14 cellular contexts compared by ENCODE assay signal in genomic region chr18:56652802-56653201, GRCh38. TPM values are rescaled to one million over a fixed set of nuclear protein-coding genes. Genes with fewer than 3 reads are reported as not detected.
DNase-seq lines count a peak whose midpoint lies in the region; ATAC-seq and TF ChIP-seq lines count a peak whose summit lies in the region.
"Had no signal": no experiment of that assay in that cellular context is flagged by ENCODE, and none has a peak within 500 bp of the region (broad histone marks: within the 10 kb centered on the region; RNA-seq: fewer than 3 reads in every experiment).

No MANE protein-coding gene starts in this region.

- DNase-seq in stimulated activated naive CD8-positive, alpha-beta T cell treated with anti-CD3 and anti-CD28 coated beads, Interleukin-15, Interleukin-2, amounts not matched to agents 100 U/mL and 50 U/mL, for 24 hours = no peak
- DNase-seq in SK-N-MC (ENCODE audit: low read depth, low spot score) (no peak), type B pancreatic cell (ENCODE audit: extremely low spot score, unreplicated experiment) (no peak), suprapubic skin (ENCODE audit: low spot score in 2 of 2) (no peak), midbrain (lab: John Stamatoyannopoulos, UW) (no peak), NCI-H1694 (lab: John Stamatoyannopoulos, UW) (no peak)
- DNase-seq in central memory CD8-positive, alpha-beta T cell (ENCODE audit: low spot score in 2 of 2) = no peak
- DNase-seq: activated CD8-positive, alpha-beta memory T cell treated with anti-CD3 and anti-CD28 coated beads for 24 hours; hippocampal formation; mesendoderm; NCI-H226; sigmoid colon; uterus had no signal

- H3K36me3 Mint-ChIP-seq in stimulated activated naive CD8-positive, alpha-beta T cell treated with anti-CD3 and anti-CD28 coated beads, Interleukin-15, Interleukin-2, amounts not matched to agents 100 ng/mL and 50 ng/mL, for 24 hours (ENCODE audit: low read depth) = peaks cover 7% of the 10 kb centered on the region
- H3K36me3 Mint-ChIP-seq in central memory CD8-positive, alpha-beta T cell (ENCODE audit: insufficient read depth) = peaks cover 13% of the 10 kb centered on the region
- H3K36me3 Mint-ChIP-seq in type B pancreatic cell = no peaks in the 10 kb centered on the region

- H3K9ac ChIP-seq in SK-N-MC (ENCODE audit: insufficient read length) = no peak overlapping the region

- no peaks in the 10 kb centered on the region for H3K27me3 ChIP-seq in suprapubic skin
- H3K27me3 ChIP-seq: sigmoid colon, uterus had no signal

- H3K27ac Mint-ChIP-seq in stimulated activated naive CD8-positive, alpha-beta T cell treated with anti-CD3 and anti-CD28 coated beads, Interleukin-15, Interleukin-2, amounts not matched to agents 100 ng/mL and 50 ng/mL, for 24 hours = peak overlapping the region; percentile 59
- peak overlapping the region; percentile 68 for H3K27ac Mint-ChIP-seq in central memory CD8-positive, alpha-beta T cell (ENCODE audit: low read depth)
- no peak overlapping the region for H3K27ac Mint-ChIP-seq in type B pancreatic cell

- no peaks in the 10 kb centered on the region for H3K27me3 Mint-ChIP-seq in stimulated activated naive CD8-positive, alpha-beta T cell treated with anti-CD3 and anti-CD28 coated beads, Interleukin-15, Interleukin-2, amounts not matched to agents 100 ng/mL and 50 ng/mL, for 24 hours
- no peaks in the 10 kb centered on the region for H3K27me3 Mint-ChIP-seq in central memory CD8-positive, alpha-beta T cell
- no peaks in the 10 kb centered on the region for H3K27me3 Mint-ChIP-seq in type B pancreatic cell

- TF ChIP-seq CTCF in type B pancreatic cell (conservative IDR thresholded peaks at IDR 0.05) (no peak), suprapubic skin (IDR thresholded peaks at IDR 0.05) (no peak)

- H3K4me1 ChIP-seq in suprapubic skin = peaks cover 16% of the 10 kb centered on the region

- H3K4me1 Mint-ChIP-seq in stimulated activated naive CD8-positive, alpha-beta T cell treated with anti-CD3 and anti-CD28 coated beads, Interleukin-15, Interleukin-2, amounts not matched to agents 100 ng/mL and 50 ng/mL, for 24 hours (ENCODE audit: low read depth) = peaks cover 67% of the 10 kb centered on the region
- H3K4me1 Mint-ChIP-seq in central memory CD8-positive, alpha-beta T cell = peaks cover 39% of the 10 kb centered on the region
- peaks cover 8% of the 10 kb centered on the region for H3K4me1 Mint-ChIP-seq in type B pancreatic cell (ENCODE audit: unreplicated experiment)

- no peak overlapping the region for H3K27ac ChIP-seq in SK-N-MC
- H3K27ac ChIP-seq in suprapubic skin = no peak overlapping the region

- TF ChIP-seq POLR2A in suprapubic skin (IDR thresholded peaks at IDR 0.05) = no peak

- TF ChIP-seq EP300 in suprapubic skin (IDR thresholded peaks at IDR 0.05) = no peak

- H3K9me3 Mint-ChIP-seq in stimulated activated naive CD8-positive, alpha-beta T cell treated with anti-CD3 and anti-CD28 coated beads, Interleukin-15, Interleukin-2, amounts not matched to agents 100 ng/mL and 50 ng/mL, for 24 hours = no peaks in the 10 kb centered on the region
- peaks cover 4% of the 10 kb centered on the region for H3K9me3 Mint-ChIP-seq in central memory CD8-positive, alpha-beta T cell
- no peaks in the 10 kb centered on the region for H3K9me3 Mint-ChIP-seq in type B pancreatic cell

- H3K4me3 Mint-ChIP-seq in stimulated activated naive CD8-positive, alpha-beta T cell treated with anti-CD3 and anti-CD28 coated beads, Interleukin-15, Interleukin-2, amounts not matched to agents 100 ng/mL and 50 ng/mL, for 24 hours = peak overlapping the region; percentile 98
- peak overlapping the region; percentile 91 for H3K4me3 Mint-ChIP-seq in central memory CD8-positive, alpha-beta T cell
- peak overlapping the region; percentile 64 for H3K4me3 Mint-ChIP-seq in type B pancreatic cell

- WGBS in suprapubic skin = 76% methylated on average over 4 of the region's 4 CpGs

- H3K9me3 ChIP-seq in SK-N-MC (ENCODE audit: low read depth, low read length) = no peaks in the 10 kb centered on the region
- no peaks in the 10 kb centered on the region for H3K9me3 ChIP-seq in suprapubic skin
- H3K9me3 ChIP-seq: sigmoid colon, uterus had no signal

- H3K4me3 ChIP-seq in SK-N-MC = peak overlapping the region; percentile 87; the same call in 1 of the 2 replicates
- no peak overlapping the region for H3K4me3 ChIP-seq in suprapubic skin

- no peaks in the 10 kb centered on the region for H3K36me3 ChIP-seq in SK-N-MC (ENCODE audit: insufficient read depth, low read length)
- no peaks in the 10 kb centered on the region for H3K36me3 ChIP-seq in suprapubic skin
- H3K36me3 ChIP-seq: sigmoid colon, uterus had no signal

- no peak for ATAC-seq in stimulated activated naive CD8-positive, alpha-beta T cell treated with anti-CD3 and anti-CD28 coated beads, Interleukin-15, Interleukin-2, amounts not matched to agents 100 U/mL and 50 U/mL, for 24 hours
- no peak for ATAC-seq in central memory CD8-positive, alpha-beta T cell (replicated peaks; ENCODE audit: extremely low read depth, poor library complexity, severe bottlenecking)

RNA-seq across cellular contexts. Expression of gene WDR7, which starts 1.6 kb away (rescaled TPM):
- total RNA-seq in type B pancreatic cell (ENCODE audit: low replicate concordance) = 16.9 and 18.7 TPM in 2 replicates
- total RNA-seq in suprapubic skin = 10 to 100 TPM; 14.4 to 29.2 (median 20.2) TPM

RNA-seq across cellular contexts. Expression of gene TXNL1, which starts 14.4 kb away (rescaled TPM):
- 59.3 and 78.0 TPM in 2 replicates for total RNA-seq in type B pancreatic cell (ENCODE audit: low replicate concordance)
- 10 to 100 TPM; 23.7 to 57.8 (median 47.8) TPM for total RNA-seq in suprapubic skin
